9 cellular contexts compared by ENCODE assay signal in genomic region chr2:216619411-216620393, GRCh38. TPM values are rescaled to one million over a fixed set of nuclear protein-coding genes. Genes with fewer than 3 reads are reported as not detected.
DNase-seq lines count a peak whose midpoint lies in the region.
"Had no signal": no experiment of that assay in that cellular context is flagged by ENCODE, and none has a peak within 500 bp of the region (broad histone marks: within the 10 kb centered on the region; RNA-seq: fewer than 3 reads in every experiment).

No MANE protein-coding gene starts in this region.

- H4K20me1 ChIP-seq in Karpas-422 (ENCODE audit: insufficient read depth, low read depth, low read length), result no peaks in the 10 kb centered on the region

- DNase-seq in COR-L47 (lab: John Stamatoyannopoulos, UW), result peak; percentile 60
- peak; percentile 80 for DNase-seq in NCI-H1417 treated with DMSO at 0.1 percent for 48 hours (lab: John Stamatoyannopoulos, UW)
- peak; percentile 66 for DNase-seq in SKM-1 treated with dmso at 0.1 percent for 144 hours (lab: John Stamatoyannopoulos, UW; ENCODE audit: unreplicated experiment)
- peak; percentile 38 for DNase-seq in iPS-NIHi7 (ENCODE audit: extremely low spot score)
- DNase-seq in AG20443 (ENCODE audit: low spot score), result no peak
- no peak for DNase-seq in Karpas-422
- no peak for DNase-seq in mesenteric fat pad (ENCODE audit: low spot score)
- no peak for DNase-seq in activated gamma-delta T cell treated with Interleukin-2 at 50 U/mL for 16 hours
- DNase-seq: kidney glomerular epithelial cell had no signal

- H3K27me3 ChIP-seq in Karpas-422 (ENCODE audit: low read length), result no peaks in the 10 kb centered on the region

- H3K9me2 ChIP-seq in Karpas-422 (replicated peaks; ENCODE audit: insufficient read depth, low read length), result no peaks in the 10 kb centered on the region

- no peak overlapping the region for H3K27ac ChIP-seq in Karpas-422 (ENCODE audit: low read length)

- no peak overlapping the region for H3K4me3 ChIP-seq in Karpas-422 (ENCODE audit: low read length)

- no peak overlapping the region for H3K9ac ChIP-seq in Karpas-422 (ENCODE audit: low read length)

- H3K4me1 ChIP-seq in Karpas-422 (ENCODE audit: low read length), result peaks cover 4% of the 10 kb centered on the region; the same call in 1 of the 2 replicates

- no peak overlapping the region for H2AFZ ChIP-seq in Karpas-422 (ENCODE audit: low read length)

- no peak overlapping the region for H3K4me2 ChIP-seq in Karpas-422 (ENCODE audit: low read depth, low read length, poor library complexity, severe bottlenecking)

- no peaks in the 10 kb centered on the region for H3K36me3 ChIP-seq in Karpas-422 (ENCODE audit: insufficient read depth, low read length)

- H3K79me2 ChIP-seq in Karpas-422 (ENCODE audit: low read length), result no peaks in the 10 kb centered on the region

- no peaks in the 10 kb centered on the region for H3K9me3 ChIP-seq in Karpas-422 (ENCODE audit: low read length)

RNA-seq across cellular contexts. Expression of gene IGFBP2, which starts 13.5 kb away (rescaled TPM):
- total RNA-seq in Karpas-422 (2014; rRNA removed; shearing (Covaris generic); ENCODE audit: low replicate concordance), result not detected in 2 replicates
- total RNA-seq in mesenteric fat pad, result 59.9 TPM

Comparison
In these comparisons a context has a peak if more than half of its experiments do, and no peak if none do; other contexts are left out.
1. DNase-seq: peak in COR-L47 (single experiment), NCI-H1417 treated with DMSO at 0.1 percent for 48 hours (single experiment), SKM-1 treated with dmso at 0.1 percent for 144 hours (single experiment) and iPS-NIHi7 (single experiment); none in AG20443 (single experiment), Karpas-422 (single experiment), mesenteric fat pad (single experiment) and activated gamma-delta T cell treated with Interleukin-2 at 50 U/mL for 16 hours (single experiment).
2. RNA of gene IGFBP2, which starts 13.5 kb away (total RNA-seq): 59.9 TPM in mesenteric fat pad (single experiment); not detected in Karpas-422; every median in the first group is over 10 times any median in the second.